In genomic region chr22:39907035-39907434, GRCh38 we compare ENCODE assay signal across 1 cellular context.
TF ChIP-seq lines count a peak whose summit lies in the region.

No MANE protein-coding gene starts in this region.

TF ChIP-seq in GM12878, 131 proteins besides CTCF, POLR2A, EP300 and RAD21:
- TF ChIP-seq ZNF207 (IDR thresholded peaks at IDR 0.05; ENCODE audit: borderline replicate concordance) (no peak), ZNF384 (IDR thresholded peaks at IDR 0.05; ENCODE audit: borderline replicate concordance, low read depth, low read length) (no peak), IRF3 (IDR thresholded peaks at IDR 0.05) (no peak), BCL11A (IDR thresholded peaks at IDR 0.05; ENCODE audit: low read depth, low read length) (no peak)
TF ChIP-seq in GM12878: peak in this region for 0.
